In the genomic region with DNA sequence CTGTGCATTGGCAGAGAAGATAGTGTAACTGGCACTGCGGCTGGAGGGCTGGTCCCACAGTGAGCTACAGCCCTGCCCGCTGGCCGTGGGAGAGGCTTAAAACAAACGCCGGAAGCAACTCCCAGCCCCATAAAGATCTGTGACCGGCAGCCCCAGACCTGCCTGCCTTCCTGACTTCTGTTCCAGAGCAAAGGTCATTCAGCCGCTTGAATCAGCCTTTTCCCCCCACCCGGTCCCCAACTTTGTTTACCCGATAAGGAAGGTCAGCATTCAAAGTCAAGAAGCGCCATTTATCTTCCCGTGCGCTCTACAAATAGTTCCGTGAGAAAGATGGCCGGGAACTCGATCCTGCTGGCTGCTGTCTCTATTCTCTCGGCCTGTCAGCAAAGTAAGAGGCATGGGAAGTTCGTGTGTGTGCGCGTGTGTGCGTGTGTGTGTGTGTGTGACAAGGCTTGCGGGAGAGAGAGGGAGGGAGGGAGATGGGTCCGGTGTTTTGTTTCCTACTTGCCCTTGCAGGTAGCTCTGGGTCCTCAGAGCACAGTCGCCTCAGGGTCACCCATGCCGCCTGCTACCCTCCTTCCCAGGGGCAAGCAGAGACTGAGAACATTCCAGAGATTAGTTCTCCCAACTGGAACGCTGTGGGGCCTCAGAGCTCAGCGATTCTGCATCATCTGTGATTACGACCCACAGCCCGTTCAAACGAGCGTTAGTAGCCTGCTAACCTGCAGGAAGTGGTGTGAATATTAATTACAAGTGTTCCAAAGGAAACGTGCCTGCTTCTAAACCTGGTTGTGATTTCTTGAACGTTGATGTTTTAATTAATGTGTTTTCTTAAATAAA, we compare ENCODE assay signal across 1 cellular context.
A peak's percentile ranks its signal among the peaks of the same experiment; 100 is the strongest.
TF ChIP-seq lines count a peak whose summit lies in the region.

TSS of gene MGST2 (plus strand) at position 130 of the 840 bp plus-strand sequence. CDS start at position 331, 201 bp downstream.

TF ChIP-seq in GM23338, 12 proteins besides CTCF, POLR2A, EP300 and RAD21 (continued from another document):
- TF ChIP-seq, protein P1, sequence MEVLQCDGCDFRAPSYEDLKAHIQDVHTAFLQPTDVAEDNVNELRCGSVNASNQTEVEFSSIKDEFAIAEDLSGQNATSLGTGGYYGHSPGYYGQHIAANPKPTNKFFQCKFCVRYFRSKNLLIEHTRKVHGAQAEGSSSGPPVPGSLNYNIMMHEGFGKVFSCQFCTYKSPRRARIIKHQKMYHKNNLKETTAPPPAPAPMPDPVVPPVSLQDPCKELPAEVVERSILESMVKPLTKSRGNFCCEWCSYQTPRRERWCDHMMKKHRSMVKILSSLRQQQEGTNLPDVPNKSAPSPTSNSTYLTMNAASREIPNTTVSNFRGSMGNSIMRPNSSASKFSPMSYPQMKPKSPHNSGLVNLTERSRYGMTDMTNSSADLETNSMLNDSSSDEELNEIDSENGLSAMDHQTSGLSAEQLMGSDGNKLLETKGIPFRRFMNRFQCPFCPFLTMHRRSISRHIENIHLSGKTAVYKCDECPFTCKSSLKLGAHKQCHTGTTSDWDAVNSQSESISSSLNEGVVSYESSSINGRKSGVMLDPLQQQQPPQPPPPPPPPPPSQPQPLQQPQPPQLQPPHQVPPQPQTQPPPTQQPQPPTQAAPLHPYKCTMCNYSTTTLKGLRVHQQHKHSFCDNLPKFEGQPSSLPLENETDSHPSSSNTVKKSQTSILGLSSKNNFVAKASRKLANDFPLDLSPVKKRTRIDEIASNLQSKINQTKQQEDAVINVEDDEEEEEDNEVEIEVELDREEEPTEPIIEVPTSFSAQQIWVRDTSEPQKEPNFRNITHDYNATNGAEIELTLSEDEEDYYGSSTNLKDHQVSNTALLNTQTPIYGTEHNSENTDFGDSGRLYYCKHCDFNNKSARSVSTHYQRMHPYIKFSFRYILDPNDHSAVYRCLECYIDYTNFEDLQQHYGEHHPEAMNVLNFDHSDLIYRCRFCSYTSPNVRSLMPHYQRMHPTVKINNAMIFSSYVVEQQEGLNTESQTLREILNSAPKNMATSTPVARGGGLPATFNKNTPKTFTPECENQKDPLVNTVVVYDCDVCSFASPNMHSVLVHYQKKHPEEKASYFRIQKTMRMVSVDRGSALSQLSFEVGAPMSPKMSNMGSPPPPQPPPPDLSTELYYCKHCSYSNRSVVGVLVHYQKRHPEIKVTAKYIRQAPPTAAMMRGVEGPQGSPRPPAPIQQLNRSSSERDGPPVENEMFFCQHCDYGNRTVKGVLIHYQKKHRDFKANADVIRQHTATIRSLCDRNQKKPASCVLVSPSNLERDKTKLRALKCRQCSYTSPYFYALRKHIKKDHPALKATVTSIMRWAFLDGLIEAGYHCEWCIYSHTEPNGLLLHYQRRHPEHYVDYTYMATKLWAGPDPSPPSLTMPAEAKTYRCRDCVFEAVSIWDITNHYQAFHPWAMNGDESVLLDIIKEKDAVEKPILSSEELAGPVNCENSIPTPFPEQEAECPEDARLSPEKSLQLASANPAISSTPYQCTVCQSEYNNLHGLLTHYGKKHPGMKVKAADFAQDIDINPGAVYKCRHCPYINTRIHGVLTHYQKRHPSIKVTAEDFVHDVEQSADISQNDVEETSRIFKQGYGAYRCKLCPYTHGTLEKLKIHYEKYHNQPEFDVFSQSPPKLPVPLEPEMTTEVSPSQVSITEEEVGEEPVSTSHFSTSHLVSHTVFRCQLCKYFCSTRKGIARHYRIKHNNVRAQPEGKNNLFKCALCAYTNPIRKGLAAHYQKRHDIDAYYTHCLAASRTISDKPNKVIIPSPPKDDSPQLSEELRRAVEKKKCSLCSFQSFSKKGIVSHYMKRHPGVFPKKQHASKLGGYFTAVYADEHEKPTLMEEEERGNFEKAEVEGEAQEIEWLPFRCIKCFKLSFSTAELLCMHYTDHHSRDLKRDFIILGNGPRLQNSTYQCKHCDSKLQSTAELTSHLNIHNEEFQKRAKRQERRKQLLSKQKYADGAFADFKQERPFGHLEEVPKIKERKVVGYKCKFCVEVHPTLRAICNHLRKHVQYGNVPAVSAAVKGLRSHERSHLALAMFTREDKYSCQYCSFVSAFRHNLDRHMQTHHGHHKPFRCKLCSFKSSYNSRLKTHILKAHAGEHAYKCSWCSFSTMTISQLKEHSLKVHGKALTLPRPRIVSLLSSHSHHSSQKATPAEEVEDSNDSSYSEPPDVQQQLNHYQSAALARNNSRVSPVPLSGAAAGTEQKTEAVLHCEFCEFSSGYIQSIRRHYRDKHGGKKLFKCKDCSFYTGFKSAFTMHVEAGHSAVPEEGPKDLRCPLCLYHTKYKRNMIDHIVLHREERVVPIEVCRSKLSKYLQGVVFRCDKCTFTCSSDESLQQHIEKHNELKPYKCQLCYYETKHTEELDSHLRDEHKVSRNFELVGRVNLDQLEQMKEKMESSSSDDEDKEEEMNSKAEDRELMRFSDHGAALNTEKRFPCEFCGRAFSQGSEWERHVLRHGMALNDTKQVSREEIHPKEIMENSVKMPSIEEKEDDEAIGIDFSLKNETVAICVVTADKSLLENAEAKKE (CRISPR knock-in tag; IDR thresholded peaks at IDR 0.05) = no peak
- TF ChIP-seq NANOG (IDR thresholded peaks at IDR 0.05; ENCODE audit: borderline replicate concordance) (no peak), EZH2 (IDR thresholded peaks at IDR 0.05; ENCODE audit: low read depth, unreplicated experiment) (no peak), ZNF114 (CRISPR knock-in tag; IDR thresholded peaks at IDR 0.05) (no peak), POLR2AphosphoS5 (IDR thresholded peaks at IDR 0.05; ENCODE audit: low read depth) (peak; percentile 23; the same call in 1 of the 2 replicates), REST (IDR thresholded peaks at IDR 0.05; ENCODE audit: unreplicated experiment) (no peak), EZH2phosphoT487 (IDR thresholded peaks at IDR 0.05; ENCODE audit: unreplicated experiment) (no peak), ZNF331 (CRISPR knock-in tag; IDR thresholded peaks at IDR 0.05; ENCODE audit: low read depth) (no peak), STAT1 (IDR thresholded peaks at IDR 0.05; ENCODE audit: unreplicated experiment) (no peak), ETS1 (IDR thresholded peaks at IDR 0.05) (peak; percentile 49; the same call in 1 of the 2 replicates)
